8 cellular contexts compared by ENCODE assay signal in genomic region chr7:116211913-116212596, GRCh38. TPM values are rescaled to one million over a fixed set of nuclear protein-coding genes. Genes with fewer than 3 reads are reported as not detected.
DNase-seq lines count a peak whose midpoint lies in the region; ATAC-seq and TF ChIP-seq lines count a peak whose summit lies in the region.

No MANE protein-coding gene starts in this region.

- TF ChIP-seq CTCF in Calu3 (IDR thresholded peaks at IDR 0.05; ENCODE audit: unreplicated experiment) (no peak), osteocyte (IDR thresholded peaks at IDR 0.05) (no peak)

- peak overlapping the region; percentile 98 for H3K4me3 Mint-ChIP-seq in Calu3 (ENCODE audit: low read depth, unreplicated experiment)
- H3K4me3 Mint-ChIP-seq in effector memory CD8-positive, alpha-beta T cell, result peak overlapping the region; percentile 93 to 97
- H3K4me3 Mint-ChIP-seq in osteocyte (ENCODE audit: unreplicated experiment), result peak overlapping the region; percentile 96

- H3K9me3 Mint-ChIP-seq in Calu3 (ENCODE audit: low read depth, unreplicated experiment) (no peaks in the 10 kb centered on the region), osteocyte (ENCODE audit: unreplicated experiment) (no peaks in the 10 kb centered on the region)
- no peaks in the 10 kb centered on the region for H3K9me3 Mint-ChIP-seq in effector memory CD8-positive, alpha-beta T cell

- peak overlapping the region; percentile 99 for H3K27ac Mint-ChIP-seq in Calu3 (ENCODE audit: unreplicated experiment)
- H3K27ac Mint-ChIP-seq in effector memory CD8-positive, alpha-beta T cell, result peak overlapping the region; percentile 96 to 98
- H3K27ac Mint-ChIP-seq in osteocyte (ENCODE audit: unreplicated experiment), result peak overlapping the region; percentile 98

- BruUV-seq in Calu3 (replicated peaks; lab: Mats Ljungman, UMichigan), result TSS peak; percentile 21

- ATAC-seq in effector memory CD8-positive, alpha-beta T cell (replicated peaks), result no peak
- ATAC-seq in GM21786 (IDR thresholded peaks at IDR 0.05; ENCODE audit: unreplicated experiment) (no peak), HG02763 (IDR thresholded peaks at IDR 0.05; ENCODE audit: unreplicated experiment) (no peak)

- peaks cover 49% of the 10 kb centered on the region for H3K36me3 Mint-ChIP-seq in Calu3 (ENCODE audit: insufficient read depth, unreplicated experiment)
- peaks cover 19% of the 10 kb centered on the region for H3K36me3 Mint-ChIP-seq in effector memory CD8-positive, alpha-beta T cell (ENCODE audit: insufficient read depth)
- H3K36me3 Mint-ChIP-seq in osteocyte (ENCODE audit: unreplicated experiment), result peaks cover 3% of the 10 kb centered on the region

- CTCF ChIA-PET in Calu3 (lab: Charles Lee), result interaction anchor here (0.9 to 2.2 kb wide), 3 partner anchors 17 to 32 kb away, joined by 4 to 10 read pairs (median 7); no protein-coding TSS in a partner anchor

- intact Hi-C loops in Calu3 (cut with micrococcal nuclease; ENCODE audit: unreplicated experiment), result loop anchor here (2.0 to 10.0 kb wide), 2 partner anchors 25 to 463 kb away; partner anchors contain the start of gene MET

- DNase-seq in Calu3, result no peak
- peak; percentile 69 for DNase-seq in OCI-M1 (lab: John Stamatoyannopoulos, UW)
- DNase-seq in effector memory CD8-positive, alpha-beta T cell, result no peak
- no peak for DNase-seq in osteocyte (ENCODE audit: extremely low spot score, unreplicated experiment)
- DNase-seq in SKM-1 (lab: John Stamatoyannopoulos, UW; ENCODE audit: unreplicated experiment), result no peak
- no peak for DNase-seq in NK-92 (lab: John Stamatoyannopoulos, UW; ENCODE audit: unreplicated experiment)

- H3K27me3 Mint-ChIP-seq in Calu3 (ENCODE audit: unreplicated experiment) (no peaks in the 10 kb centered on the region), osteocyte (ENCODE audit: unreplicated experiment) (no peaks in the 10 kb centered on the region)
- no peaks in the 10 kb centered on the region for H3K27me3 Mint-ChIP-seq in effector memory CD8-positive, alpha-beta T cell

- H3K4me1 Mint-ChIP-seq in Calu3 (ENCODE audit: low read depth, unreplicated experiment), result peaks cover 34% of the 10 kb centered on the region
- peaks cover 37 to 61% of the 10 kb centered on the region in 2 donors for H3K4me1 Mint-ChIP-seq in effector memory CD8-positive, alpha-beta T cell (ENCODE audit: low read depth in 2 of 2)
- peaks cover 57% of the 10 kb centered on the region for H3K4me1 Mint-ChIP-seq in osteocyte (ENCODE audit: unreplicated experiment)

RNA-seq across cellular contexts. Expression of gene TES, which starts 1.7 kb away (rescaled TPM):
- total RNA-seq in Calu3 (2022), result 124 and 126 TPM in 2 replicates
- total RNA-seq in osteocyte, result 228 and 232 TPM in 2 replicates
